8 cellular contexts compared by ENCODE assay signal in genomic region chr2:27663463-27664244, GRCh38. TPM values are rescaled to one million over a fixed set of nuclear protein-coding genes. Genes with fewer than 3 reads are reported as not detected.
DNase-seq lines count a peak whose midpoint lies in the region; TF ChIP-seq lines count a peak whose summit lies in the region.

SLC4A1AP (plus strand) TSS chr2:27663889; CDS start chr2:27663915, 26 bp downstream.
SUPT7L (minus strand) TSS chr2:27663614; CDS start chr2:27662192, 1,422 bp downstream.

- peak within 1 kb of the TSS; percentile 100 for H3K4me3 Mint-ChIP-seq in neural progenitor cell

- TF ChIP-seq CTCF in MM.1S (IDR thresholded peaks at IDR 0.05; ENCODE audit: low read length) (no peak), neural progenitor cell (IDR thresholded peaks at IDR 0.05) (peak; percentile 10)

- H3K27me3 ChIP-seq in H7 (ENCODE audit: control insufficient read depth, insufficient read depth, low read length) (no peaks in the 10 kb centered on the region), MM.1S (replicated peaks; ENCODE audit: insufficient read depth, low read length) (no peaks in the 10 kb centered on the region), neural progenitor cell (no peaks in the 10 kb centered on the region)

- peak within 1 kb of the TSS; percentile 77 for H3K9ac ChIP-seq in MM.1S (ENCODE audit: low read length)
- H3K9ac ChIP-seq in neural progenitor cell = peak within 1 kb of the TSS; percentile 85

- H3K27ac Mint-ChIP-seq in neural progenitor cell = peak within 1 kb of the TSS; percentile 100

- H3K27ac ChIP-seq in MM.1S (ENCODE audit: low read length) (peak within 1 kb of the TSS; percentile 73; the same call in 1 of the 2 replicates), neural progenitor cell (peak within 1 kb of the TSS; percentile 88)

- H3K4me2 ChIP-seq in MM.1S (ENCODE audit: low read depth, low read length) = peak within 1 kb of the TSS; percentile 83
- peak within 1 kb of the TSS; percentile 85 for H3K4me2 ChIP-seq in neural progenitor cell

- H3K4me1 ChIP-seq in MM.1S (ENCODE audit: low read length) (peaks cover 9% of the 10 kb centered on the region), neural progenitor cell (peaks cover 11% of the 10 kb centered on the region)

- peaks cover 15% of the 10 kb centered on the region for H3K36me3 Mint-ChIP-seq in neural progenitor cell

- H3K9me3 ChIP-seq in MM.1S (replicated peaks; ENCODE audit: insufficient read depth, low read length) = no peaks in the 10 kb centered on the region
- no peaks in the 10 kb centered on the region for H3K9me3 ChIP-seq in neural progenitor cell (ENCODE audit: low read depth)

- H3K9me3 Mint-ChIP-seq in neural progenitor cell = no peaks in the 10 kb centered on the region

- H3K9me2 ChIP-seq in MM.1S (replicated peaks; ENCODE audit: insufficient read depth, low read length) = no peaks in the 10 kb centered on the region

- DNase-seq in Daoy (ENCODE audit: low read depth) (peak; percentile 82), H7 (peak; percentile 82), MM.1S (peak; percentile 80), SIG-M5 treated with dmso at 0.1 percent for 504 hours (lab: John Stamatoyannopoulos, UW; ENCODE audit: unreplicated experiment) (peak; percentile 88), foreskin melanocyte (peak; percentile 88), neural progenitor cell (ENCODE audit: low spot score) (peak; percentile 88), stromal cell of bone marrow (ENCODE audit: low read depth) (peak; percentile 68)
- DNase-seq in activated naive CD4-positive, alpha-beta T cell (lab: John Stamatoyannopoulos, UW) = peak; percentile 39 to 67 (median 57)

- H4K20me1 ChIP-seq in MM.1S (ENCODE audit: insufficient read depth, low read length) = no peaks in the 10 kb centered on the region
- H4K20me1 ChIP-seq in neural progenitor cell (ENCODE audit: low read depth) = no peaks in the 10 kb centered on the region

- H3K79me2 ChIP-seq in MM.1S (ENCODE audit: low read length) = peaks cover 36% of the 10 kb centered on the region
- H3K79me2 ChIP-seq in neural progenitor cell (ENCODE audit: low read depth) = peaks cover 37% of the 10 kb centered on the region

- peaks cover 4% of the 10 kb centered on the region for H3K36me3 ChIP-seq in H7 (replicated peaks; ENCODE audit: control insufficient read depth, insufficient read depth, low read length)
- H3K36me3 ChIP-seq in MM.1S (replicated peaks; ENCODE audit: insufficient read depth, low read length) = peaks cover 9% of the 10 kb centered on the region; the same call in 1 of the 2 replicates
- H3K36me3 ChIP-seq in neural progenitor cell = peaks cover 13% of the 10 kb centered on the region

- H3K4me1 Mint-ChIP-seq in neural progenitor cell = peaks cover 18% of the 10 kb centered on the region

- H2AFZ ChIP-seq in MM.1S (ENCODE audit: low read length) (peak within 1 kb of the TSS; percentile 94), neural progenitor cell (replicated peaks) (peak within 1 kb of the TSS; percentile 100)

- peak within 1 kb of the TSS; percentile 88 for H3K4me3 ChIP-seq in H7 (ENCODE audit: insufficient read depth, low read depth, low read length)
- H3K4me3 ChIP-seq in MM.1S (ENCODE audit: low read length) = peak within 1 kb of the TSS; percentile 83
- H3K4me3 ChIP-seq in neural progenitor cell = peak within 1 kb of the TSS; percentile 87

- H3F3A ChIP-seq in MM.1S (ENCODE audit: insufficient read depth, low read length) (no peaks in the 10 kb centered on the region), neural progenitor cell (ENCODE audit: low read depth) (no peaks in the 10 kb centered on the region)

- peaks cover 2% of the 10 kb centered on the region for H3K27me3 Mint-ChIP-seq in neural progenitor cell (ENCODE audit: insufficient read depth, low read depth)

RNA-seq across cellular contexts. Expression of gene SLC4A1AP, which starts in this region (rescaled TPM):
- 46.3 and 51.6 TPM in 2 replicates for total RNA-seq in Daoy (2014; rRNA removed; shearing (Covaris generic))
- total RNA-seq in H7 (2014; rRNA removed; shearing (Covaris generic)) = 22.8 and 30.2 TPM in 2 replicates
- total RNA-seq in neural progenitor cell (ENCODE audit: low replicate concordance) = 24.9 and 32.2 TPM in 2 replicates

RNA-seq across cellular contexts. Expression of gene SUPT7L, which starts in this region (rescaled TPM):
- 19.3 and 21.6 TPM in 2 replicates for total RNA-seq in Daoy (2014; rRNA removed; shearing (Covaris generic))
- total RNA-seq in H7 (2014; rRNA removed; shearing (Covaris generic)) = 26.6 and 29.3 TPM in 2 replicates
- 35.7 and 43.5 TPM in 2 replicates for total RNA-seq in neural progenitor cell (ENCODE audit: low replicate concordance)

Comparison
In these comparisons a context has a peak if more than half of its experiments do, and no peak if none do; other contexts are left out.
1. Peak in every context shown above with its lines: DNase-seq, H3K4me3 ChIP-seq and H3K27ac ChIP-seq.